Comparison of ENCODE assay signal across 8 cellular contexts in genomic region chr12:2960432-2960956, GRCh38. TPM values are rescaled to one million over a fixed set of nuclear protein-coding genes. Genes with fewer than 3 reads are reported as not detected.
DNase-seq lines count a peak whose midpoint lies in the region; ATAC-seq and TF ChIP-seq lines count a peak whose summit lies in the region.

No MANE protein-coding gene starts in this region.

- peaks cover 18% of the 10 kb centered on the region for H3K4me1 Mint-ChIP-seq in activated T-cell treated with anti-CD3 and anti-CD28 coated beads, Interleukin-2, amount 50 U/mL, for 4 hours (ENCODE audit: low read depth)

- no peaks in the 10 kb centered on the region for H3K36me3 Mint-ChIP-seq in activated T-cell treated with anti-CD3 and anti-CD28 coated beads, Interleukin-2, amount 50 U/mL, for 4 hours (ENCODE audit: insufficient read depth)

- DNase-seq in HEK293T (ENCODE audit: extremely low spot score) = no peak
- DNase-seq in activated T-cell treated with anti-CD3 and anti-CD28 coated beads, Interleukin-2, amount 50 U/mL, for 4 hours = no peak
- DNase-seq in right atrium auricular region (ENCODE audit: low spot score) = no peak
- DNase-seq in spleen = no peak
- DNase-seq in HuH-7.5 (ENCODE audit: low spot score) = no peak

- no peak for TF ChIP-seq CTCF in right atrium auricular region (IDR thresholded peaks at IDR 0.05)
- no peak for TF ChIP-seq CTCF in spleen (IDR thresholded peaks at IDR 0.05 in 8 of 11, conservative IDR thresholded peaks at IDR 0.05 in 3 of 11)

- peaks cover 39% of the 10 kb centered on the region for H3K4me1 ChIP-seq in BLaER1
- H3K4me1 ChIP-seq in right atrium auricular region = peaks cover 0 to 52% of the 10 kb centered on the region in 2 donors
- H3K4me1 ChIP-seq in spleen = peaks cover 8 to 70% (median 35%) of the 10 kb centered on the region in 6 donors

- H3K4me3 ChIP-seq in BLaER1 = peak overlapping the region; percentile 91
- peak overlapping the region; percentile 58 to 70 for H3K4me3 ChIP-seq in right atrium auricular region
- peak overlapping the region in 7 of 8 donors; percentile 44 to 73 (median 54) for H3K4me3 ChIP-seq in spleen

- TF ChIP-seq POLR2A in spleen (IDR thresholded peaks at IDR 0.05) = no peak

- H3K4me2 ChIP-seq in BLaER1 = peak overlapping the region; percentile 85

- peak overlapping the region; percentile 47 for H3K4me3 Mint-ChIP-seq in activated T-cell treated with anti-CD3 and anti-CD28 coated beads, Interleukin-2, amount 50 U/mL, for 4 hours

- intact Hi-C loops in spleen (cut with DNase I; ENCODE audit: low total_unique reads) = no loop called here

- peak; percentile 70 for ATAC-seq in activated T-cell treated with anti-CD3 and anti-CD28 coated beads, Interleukin-2, amount 50 U/mL, for 4 hours
- ATAC-seq in GM19035 (IDR thresholded peaks at IDR 0.05; ENCODE audit: unreplicated experiment) = no peak
- no peak for ATAC-seq in GM18519 (IDR thresholded peaks at IDR 0.05; ENCODE audit: low FRiP score, unreplicated experiment)

- H3K9me3 ChIP-seq in BLaER1 = no peaks in the 10 kb centered on the region
- H3K9me3 ChIP-seq in right atrium auricular region = no peaks in the 10 kb centered on the region
- no peaks in the 10 kb centered on the region for H3K9me3 ChIP-seq in spleen

- peaks cover 65% of the 10 kb centered on the region for H3K27me3 Mint-ChIP-seq in activated T-cell treated with anti-CD3 and anti-CD28 coated beads, Interleukin-2, amount 50 U/mL, for 4 hours (ENCODE audit: low read depth)

- CTCF ChIA-PET in HEK293T (lab: Yijun Ruan, JAX) = no interaction called here

- 13 to 22% (median 16%) methylated on average over 14 to 16 of the region's 16 CpGs for WGBS in spleen, 5 donors

- peak overlapping the region; percentile 82 for H3K9ac ChIP-seq in BLaER1

- H3K27me3 ChIP-seq in BLaER1 (no peaks in the 10 kb centered on the region), right atrium auricular region (no peaks in the 10 kb centered on the region), spleen (replicated peaks in 1 of 7) (peaks cover 0 to 80% (median 24%) of the 10 kb centered on the region in 7 donors)

- H3K9me3 Mint-ChIP-seq in activated T-cell treated with anti-CD3 and anti-CD28 coated beads, Interleukin-2, amount 50 U/mL, for 4 hours = no peaks in the 10 kb centered on the region

- H3K36me3 ChIP-seq in BLaER1 (peaks cover 17% of the 10 kb centered on the region), right atrium auricular region (no peaks in the 10 kb centered on the region), spleen (no peaks in the 10 kb centered on the region)

- H3K27ac ChIP-seq in BLaER1 (peak overlapping the region; percentile 81; the same call in 1 of the 2 replicates), right atrium auricular region (peak overlapping the region; percentile 70 to 94), spleen (peak overlapping the region in 5 of 8 donors; percentile 78 to 87 (median 84))

- POLR2A ChIA-PET in HEK293T (lab: Yijun Ruan, JAX) = no interaction called here

- peaks cover 48% of the 10 kb centered on the region for H4K20me1 ChIP-seq in BLaER1

TF ChIP-seq in HEK293T, 16 proteins besides CTCF, POLR2A, EP300 and RAD21:
- TF ChIP-seq CTBP1 (IDR thresholded peaks at IDR 0.05; ENCODE audit: borderline replicate concordance) (no peak), SUZ12 (IDR thresholded peaks at IDR 0.05) (no peak), ARNT (IDR thresholded peaks at IDR 0.05) (no peak), LEF1 (IDR thresholded peaks at IDR 0.05; ENCODE audit: borderline replicate concordance) (no peak)
- TF ChIP-seq, protein P1, sequence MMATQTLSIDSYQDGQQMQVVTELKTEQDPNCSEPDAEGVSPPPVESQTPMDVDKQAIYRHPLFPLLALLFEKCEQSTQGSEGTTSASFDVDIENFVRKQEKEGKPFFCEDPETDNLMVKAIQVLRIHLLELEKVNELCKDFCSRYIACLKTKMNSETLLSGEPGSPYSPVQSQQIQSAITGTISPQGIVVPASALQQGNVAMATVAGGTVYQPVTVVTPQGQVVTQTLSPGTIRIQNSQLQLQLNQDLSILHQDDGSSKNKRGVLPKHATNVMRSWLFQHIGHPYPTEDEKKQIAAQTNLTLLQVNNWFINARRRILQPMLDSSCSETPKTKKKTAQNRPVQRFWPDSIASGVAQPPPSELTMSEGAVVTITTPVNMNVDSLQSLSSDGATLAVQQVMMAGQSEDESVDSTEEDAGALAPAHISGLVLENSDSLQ (IDR thresholded peaks at IDR 0.05) = peak; percentile 74

RNA-seq across cellular contexts. Expression of gene TEAD4, which starts 1.3 kb away (rescaled TPM):
- total RNA-seq in activated T-cell treated with anti-CD3 and anti-CD28 coated beads, Interleukin-2, amount 50 U/mL, for 4 hours = 1 to 10 TPM; 2.7 to 4.1 (median 3.7) TPM
- 10 to 100 TPM; 12.9 to 41.5 TPM for total RNA-seq in right atrium auricular region
- total RNA-seq in spleen = 10 to 100 TPM; 14.2 to 24.2 (median 20.4) TPM
- 10 to 100 TPM in 1 of 3 donors, 1 to 10 TPM in 2; 5.1 to 11.7 (median 5.3) TPM for polyA plus RNA-seq in spleen

Comparison
In these comparisons a context has a peak if more than half of its experiments do, and no peak if none do; other contexts are left out.
1. ATAC-seq: peak in activated T-cell treated with anti-CD3 and anti-CD28 coated beads, Interleukin-2, amount 50 U/mL, for 4 hours (2 of 2); none in GM19035 (single experiment) and GM18519 (single experiment).
2. Peak in every context shown above with its lines, with median percentiles within 50 percentile points of each other: H3K27ac ChIP-seq and H3K4me3 ChIP-seq.